ENCODE assay signal across 1 cellular context in the genomic region with DNA sequence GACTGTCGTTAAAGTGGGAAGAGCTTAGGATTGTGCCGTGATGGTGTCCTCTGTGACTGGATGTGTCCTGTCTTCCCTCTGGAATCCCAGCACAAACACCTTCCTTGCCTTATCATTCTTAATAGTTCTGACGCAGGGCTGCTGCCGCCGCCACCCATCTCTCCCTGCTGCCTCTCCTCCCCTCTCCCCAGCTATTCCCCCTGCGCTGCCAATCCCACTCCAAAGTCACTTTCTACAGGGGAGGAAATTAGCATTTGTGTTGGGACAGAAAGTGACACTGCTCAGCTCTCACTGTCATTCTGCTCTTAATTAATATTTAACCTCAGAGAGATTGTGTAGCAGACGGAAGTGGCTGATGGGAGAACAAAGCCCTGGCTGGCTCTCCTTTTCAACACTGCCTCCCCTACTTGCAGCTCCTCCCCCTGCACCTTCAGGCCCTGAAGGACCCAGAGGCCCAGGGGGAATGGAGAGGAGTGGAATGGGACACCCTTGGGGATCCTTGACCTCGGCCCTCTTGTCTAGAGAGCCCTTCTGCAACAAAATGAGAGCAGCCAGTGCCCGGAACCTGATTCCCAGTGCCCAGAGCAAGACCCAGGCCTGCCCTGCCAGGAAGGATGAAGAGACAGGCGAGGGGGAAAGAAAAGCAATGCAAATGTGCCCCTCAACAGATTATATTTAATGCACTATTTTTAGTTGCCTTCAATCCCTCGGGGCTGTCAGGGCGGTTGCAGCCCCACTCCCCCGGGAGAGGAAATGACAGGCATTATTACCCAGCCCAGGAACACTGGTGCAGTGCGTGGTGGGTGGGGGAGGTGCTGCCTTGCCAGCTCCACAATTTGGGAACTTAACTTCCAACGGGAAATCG.
TF ChIP-seq lines count a peak whose summit lies in the region.

No MANE protein-coding gene starts in this region.

TF ChIP-seq in endothelial cell of umbilical vein, 7 proteins besides CTCF, POLR2A, EP300 and RAD21:
- no peak for TF ChIP-seq FOS (IDR thresholded peaks at IDR 0.05; ENCODE audit: borderline replicate concordance, insufficient read depth, low read length)
- TF ChIP-seq MYC (IDR thresholded peaks at IDR 0.05; ENCODE audit: low read depth, low read length), result no peak
- TF ChIP-seq POLR2AphosphoS5 (IDR thresholded peaks at IDR 0.05; ENCODE audit: insufficient read depth, low read depth, low read length), result no peak
- no peak for TF ChIP-seq JUN (IDR thresholded peaks at IDR 0.05; ENCODE audit: borderline replicate concordance, insufficient read depth, insufficient read length, low read depth)
- TF ChIP-seq, protein P1, sequence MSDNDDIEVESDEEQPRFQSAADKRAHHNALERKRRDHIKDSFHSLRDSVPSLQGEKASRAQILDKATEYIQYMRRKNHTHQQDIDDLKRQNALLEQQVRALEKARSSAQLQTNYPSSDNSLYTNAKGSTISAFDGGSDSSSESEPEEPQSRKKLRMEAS (IDR thresholded peaks at IDR 0.05; ENCODE audit: insufficient read depth, insufficient read length), result no peak
- no peak for TF ChIP-seq EZH2 (IDR thresholded peaks at IDR 0.05; ENCODE audit: borderline replicate concordance, low read depth, low read length, severe bottlenecking)
- no peak for TF ChIP-seq GATA2 (IDR thresholded peaks at IDR 0.05; ENCODE audit: insufficient read depth, insufficient read length, low read depth, low read length)
